In the genomic region with DNA sequence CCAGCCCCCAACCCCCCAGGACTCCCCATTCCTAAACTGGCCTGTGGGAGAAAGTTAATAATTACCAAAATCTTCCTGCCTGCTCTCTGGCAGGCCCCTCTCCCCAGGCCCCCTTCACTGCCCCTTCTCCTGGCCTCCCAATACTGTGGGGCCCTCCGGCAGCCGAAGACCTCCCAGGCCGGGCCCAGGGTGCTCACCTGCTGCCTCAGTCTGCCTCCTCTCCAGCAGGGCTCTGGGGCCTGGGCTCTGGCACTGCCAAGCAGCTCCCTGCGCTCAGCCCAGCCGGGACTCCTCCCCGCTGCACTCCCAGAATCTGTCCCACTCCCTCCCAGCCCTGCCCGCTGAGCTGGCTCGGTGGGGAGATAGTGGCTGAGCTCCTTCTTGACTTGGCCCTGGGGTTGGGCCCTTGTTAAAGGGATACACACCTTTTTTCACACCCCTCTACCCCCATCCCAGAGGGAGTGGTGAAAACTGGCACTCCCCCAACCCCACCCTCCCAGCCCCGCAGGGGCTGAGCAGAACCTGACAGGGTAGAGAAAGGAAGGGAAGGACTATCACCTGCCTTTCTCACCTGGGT, we compare ENCODE assay signal across 9 cellular contexts. TPM values are rescaled to one million over a fixed set of nuclear protein-coding genes. Genes with fewer than 3 reads are reported as not detected.
DNase-seq lines count a peak whose midpoint lies in the region; ATAC-seq, FAIRE-seq and TF ChIP-seq lines count a peak whose summit lies in the region.
"Had no signal": no experiment of that assay in that cellular context is flagged by ENCODE, and none has a peak within 500 bp of the region (broad histone marks: within the 10 kb centered on the region; RNA-seq: fewer than 3 reads in every experiment).

A gene with protein sequence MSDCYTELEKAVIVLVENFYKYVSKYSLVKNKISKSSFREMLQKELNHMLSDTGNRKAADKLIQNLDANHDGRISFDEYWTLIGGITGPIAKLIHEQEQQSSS (minus strand): TSS at position 383 of the 577 bp plus-strand sequence. CDS start 4,986 bp downstream, outside the sequence.

- FAIRE-seq in endothelial cell of umbilical vein (lab: Jason Lieb, UNC): peak; percentile 35
- no peak for FAIRE-seq in GM12891 (lab: Jason Lieb, UNC)

- H3K9ac ChIP-seq in endothelial cell of umbilical vein (replicated peaks; ENCODE audit: extremely low read depth, insufficient read depth, low read length): peak within 1 kb of the TSS; percentile 70

- dilution Hi-C loops in endothelial cell of umbilical vein (cut with MboI; ENCODE audit: extremely low pct_ligation_motif_present, low sequenced_read_pairs): no loop called here

- H3K4me1 ChIP-seq in endothelial cell of umbilical vein (ENCODE audit: control insufficient read depth, extremely low read depth, insufficient read depth, low read length): peaks cover 24% of the 10 kb centered on the region
- H3K4me1 ChIP-seq in mesodermal cell (ENCODE audit: control insufficient read depth, insufficient read depth, low read length, poor library complexity, severe bottlenecking): peaks cover 41% of the 10 kb centered on the region
- peaks cover 8% of the 10 kb centered on the region in 2 donors for H3K4me1 ChIP-seq in uterus

- H2AFZ ChIP-seq in endothelial cell of umbilical vein (ENCODE audit: low read depth, low read length): no peak within 1 kb of the TSS

- no peaks in the 10 kb centered on the region for H4K20me1 ChIP-seq in endothelial cell of umbilical vein (replicated peaks; ENCODE audit: control insufficient read depth, extremely low read depth, insufficient read depth, low read length)

- H3K4me2 ChIP-seq in endothelial cell of umbilical vein (ENCODE audit: insufficient read depth, low read length): peak within 1 kb of the TSS; percentile 51

- BruUV-seq in endothelial cell of umbilical vein (replicated peaks; lab: Mats Ljungman, UMichigan): no TSS peak

- DNase-seq in DMS 273 (lab: John Stamatoyannopoulos, UW; ENCODE audit: unreplicated experiment) (peak; percentile 43), DMS 273 treated with DMSO at 0.1 percent for 48 hours (lab: John Stamatoyannopoulos, UW) (no peak), endothelial cell of umbilical vein (ENCODE audit: low read depth, low spot score) (peak; percentile 30), uterus (peak; percentile 81), GM12891 (ENCODE audit: insufficient read length, low spot score) (no peak), NCI-H2029 (lab: John Stamatoyannopoulos, UW) (no peak)

- peak within 1 kb of the TSS; percentile 32 to 62 (median 37) for H3K4me3 ChIP-seq in endothelial cell of umbilical vein (replicated peaks in 1 of 3; ENCODE audit: insufficient read depth in 1 of 3, low read depth in 1 of 3, low read length in 3 of 3)
- H3K4me3 ChIP-seq in mesodermal cell (ENCODE audit: extremely low read depth, insufficient read depth, low read length, poor library complexity, severe bottlenecking): peak within 1 kb of the TSS; percentile 36
- peak within 1 kb of the TSS; percentile 59 to 66 for H3K4me3 ChIP-seq in uterus

- H3K9me3 ChIP-seq in endothelial cell of umbilical vein (replicated peaks; ENCODE audit: control insufficient read depth, insufficient read depth, low read length) (no peaks in the 10 kb centered on the region), mesodermal cell (ENCODE audit: control insufficient read depth, low read length) (no peaks in the 10 kb centered on the region), uterus (no peaks in the 10 kb centered on the region)

- intact Hi-C loops in endothelial cell of umbilical vein (cut with micrococcal nuclease): no loop called here
- intact Hi-C loops in uterus (cut with DNase I; ENCODE audit: low total_unique reads): no loop called here

- H3K9me1 ChIP-seq in endothelial cell of umbilical vein (replicated peaks; ENCODE audit: control insufficient read depth, extremely low read depth, insufficient read depth, low read length): no peaks in the 10 kb centered on the region

- H3K36me3 ChIP-seq in endothelial cell of umbilical vein (ENCODE audit: control insufficient read depth in 2 of 2, extremely low read depth in 1 of 2, insufficient read depth in 2 of 2, low read length in 2 of 2): peaks cover 0 to under 1% of the 10 kb centered on the region in 2 experiments
- H3K36me3 ChIP-seq in mesodermal cell (ENCODE audit: control insufficient read depth, insufficient read depth, low read length): no peaks in the 10 kb centered on the region
- no peaks in the 10 kb centered on the region for H3K36me3 ChIP-seq in uterus

- TF ChIP-seq POLR2A in endothelial cell of umbilical vein (IDR thresholded peaks at IDR 0.05; ENCODE audit: low read depth, low read length): no peak
- peak; percentile 51 to 80 for TF ChIP-seq POLR2A in uterus (IDR thresholded peaks at IDR 0.05)
- no peak for TF ChIP-seq POLR2A in GM12891 (IDR thresholded peaks at IDR 0.05; ENCODE audit: low read depth, low read length)

- CTCF ChIA-PET in endothelial cell of umbilical vein (lab: Charles Lee): interaction anchor here (0.7 to 7.7 kb wide), 7 partner anchors 9 to 103 kb away, joined by 3 to 54 read pairs (median 6); a partner anchor contains a TSS

- WGBS in mesodermal cell (ENCODE audit: insufficient coverage in 2 of 2), 2 experiments: 0 to 73% methylated on average over 1 to 4 of the region's 9 CpGs

- peaks cover 31% of the 10 kb centered on the region for H3K79me2 ChIP-seq in endothelial cell of umbilical vein (ENCODE audit: control insufficient read depth, insufficient read depth, low read length)

- ATAC-seq in GM18511 (IDR thresholded peaks at IDR 0.05; ENCODE audit: unreplicated experiment): no peak

- TF ChIP-seq CTCF in endothelial cell of umbilical vein (IDR thresholded peaks at IDR 0.05; ENCODE audit: extremely low read depth in 1 of 2, insufficient read depth in 1 of 2, low read depth in 1 of 2, low read length in 2 of 2): no peak
- no peak for TF ChIP-seq CTCF in uterus (IDR thresholded peaks at IDR 0.05)

- POLR2A ChIA-PET in endothelial cell of umbilical vein (lab: Charles Lee): interaction anchor here (0.6 to 2.0 kb wide), 4 partner anchors 11 to 41 kb away, joined by 3 to 9 read pairs (median 6); a partner anchor contains a TSS

- peak within 1 kb of the TSS; percentile 42 for H3K27ac ChIP-seq in endothelial cell of umbilical vein (ENCODE audit: insufficient read depth, low read depth, low read length)
- no peak within 1 kb of the TSS for H3K27ac ChIP-seq in mesodermal cell (ENCODE audit: low read depth, low read length, severe bottlenecking)
- peak within 1 kb of the TSS; percentile 90 to 94 for H3K27ac ChIP-seq in uterus
- H3K27ac ChIP-seq: 22Rv1 had no signal

- H3K27me3 ChIP-seq in endothelial cell of umbilical vein (ENCODE audit: control insufficient read depth in 2 of 2, insufficient read depth in 2 of 2, low read length in 2 of 2) (no peaks in the 10 kb centered on the region), uterus (no peaks in the 10 kb centered on the region)

TF ChIP-seq in endothelial cell of umbilical vein, 7 proteins besides CTCF, POLR2A, EP300 and RAD21:
- TF ChIP-seq POLR2AphosphoS5 (IDR thresholded peaks at IDR 0.05; ENCODE audit: insufficient read depth, low read depth, low read length) (peak; percentile 34), GATA2 (IDR thresholded peaks at IDR 0.05; ENCODE audit: insufficient read depth, insufficient read length, low read depth, low read length) (no peak)

TF ChIP-seq in GM12891, 5 proteins besides CTCF, POLR2A, EP300 and RAD21:
- TF ChIP-seq POU2F2 (IDR thresholded peaks at IDR 0.05; ENCODE audit: low read depth, low read length) (no peak), PAX5 (IDR thresholded peaks at IDR 0.05; ENCODE audit: insufficient read depth, low read length, severe bottlenecking) (no peak), TAF1 (IDR thresholded peaks at IDR 0.05; ENCODE audit: low read depth, low read length) (no peak), POLR2AphosphoS5 (IDR thresholded peaks at IDR 0.05; ENCODE audit: low read depth, low read length) (no peak), SPI1 (IDR thresholded peaks at IDR 0.05; ENCODE audit: low read depth, low read length) (no peak)

RNA-seq across cellular contexts. Expression of the gene that starts here (rescaled TPM):
- total RNA-seq in endothelial cell of umbilical vein (545 and 701 TPM in 2 replicates), uterus (100 to 1,000 TPM in 1 of 4 donors, 10 to 100 TPM in 3; 57.4 to 122 (median 72.1) TPM)
- polyA plus RNA-seq in endothelial cell of umbilical vein: 1,770 and 2,016 TPM in 2 replicates
- polyA plus RNA-seq in endothelial cell of umbilical vein (2011; cell fraction: cytosol; rRNA removed): 1,592 and 1,594 TPM in 2 replicates
- 375 and 429 TPM in 2 replicates for polyA plus RNA-seq in endothelial cell of umbilical vein (2011; cell fraction: nucleus; rRNA removed)
- polyA plus RNA-seq in endothelial cell of umbilical vein (2012): 731 and 878 TPM in 2 replicates
- polyA minus RNA-seq in endothelial cell of umbilical vein: 643 and 675 TPM in 2 replicates
- 133 TPM for polyA minus RNA-seq in endothelial cell of umbilical vein (2011; cell fraction: cytosol; rRNA and poly(A)+ RNA removed)
- polyA minus RNA-seq in endothelial cell of umbilical vein (2011; cell fraction: nucleus; rRNA and poly(A)+ RNA removed): 156 and 175 TPM in 2 replicates
- polyA plus RNA-seq in mesodermal cell (2013, experiment 1 of 2): 196 TPM
- 163 TPM for polyA plus RNA-seq in mesodermal cell (2013, experiment 2 of 2)
- polyA plus RNA-seq in GM12891 (2012; ENCODE audit: low read depth, missing spikeins): not detected

Comparison
In these comparisons a context has a peak if more than half of its experiments do, and no peak if none do; other contexts are left out.
1. DNase-seq: peak in DMS 273 (single experiment), endothelial cell of umbilical vein (single experiment) and uterus (2 of 2); none in DMS 273 treated with DMSO at 0.1 percent for 48 hours (single experiment), GM12891 (single experiment) and NCI-H2029 (single experiment).
2. POLR2A ChIP-seq: peak in uterus (2 of 2); none in endothelial cell of umbilical vein (single experiment) and GM12891 (single experiment).
3. Peak in every context shown above with its lines, with median percentiles within 50 percentile points of each other: H3K4me3 ChIP-seq.